ENCODE assay signal across 1 cellular context in the genomic region with DNA sequence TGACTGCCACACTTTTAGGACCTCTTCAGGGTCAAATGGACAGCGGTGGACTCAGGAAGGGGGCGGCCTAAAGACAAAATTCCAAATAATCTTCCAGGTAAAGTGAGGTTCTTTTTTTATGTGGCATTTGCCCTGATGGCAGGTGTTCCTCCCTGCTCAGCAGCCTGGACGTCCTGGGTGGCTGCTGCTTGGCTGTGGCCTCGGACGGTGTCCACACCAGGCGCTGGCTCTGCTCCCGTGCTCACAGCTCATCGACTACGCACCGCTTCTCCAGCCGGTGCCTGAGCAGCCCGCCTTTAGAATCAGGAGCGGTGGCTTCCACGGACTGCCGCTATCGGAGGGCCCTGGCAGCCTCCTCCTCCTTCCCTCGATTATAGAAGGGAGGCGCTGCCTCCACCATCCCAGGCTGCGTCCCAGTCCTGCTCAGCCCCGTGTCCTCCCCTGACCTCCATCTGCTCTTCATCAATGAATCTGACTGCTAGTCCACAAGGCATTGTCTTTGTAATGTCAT.
TF ChIP-seq lines count a peak whose summit lies in the region.

No MANE protein-coding gene starts in this region.

TF ChIP-seq in K562, 482 proteins besides CTCF, POLR2A, EP300 and RAD21 (continued from another document):
- TF ChIP-seq, protein P1, sequence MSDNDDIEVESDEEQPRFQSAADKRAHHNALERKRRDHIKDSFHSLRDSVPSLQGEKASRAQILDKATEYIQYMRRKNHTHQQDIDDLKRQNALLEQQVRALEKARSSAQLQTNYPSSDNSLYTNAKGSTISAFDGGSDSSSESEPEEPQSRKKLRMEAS (CRISPR knock-in tag; IDR thresholded peaks at IDR 0.05) = peak; percentile 37; the same call in 1 of the 2 replicates
- TF ChIP-seq, protein P2, sequence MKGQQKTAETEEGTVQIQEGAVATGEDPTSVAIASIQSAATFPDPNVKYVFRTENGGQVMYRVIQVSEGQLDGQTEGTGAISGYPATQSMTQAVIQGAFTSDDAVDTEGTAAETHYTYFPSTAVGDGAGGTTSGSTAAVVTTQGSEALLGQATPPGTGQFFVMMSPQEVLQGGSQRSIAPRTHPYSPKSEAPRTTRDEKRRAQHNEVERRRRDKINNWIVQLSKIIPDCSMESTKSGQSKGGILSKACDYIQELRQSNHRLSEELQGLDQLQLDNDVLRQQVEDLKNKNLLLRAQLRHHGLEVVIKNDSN (CRISPR knock-in tag; IDR thresholded peaks at IDR 0.05) = no peak
- TF ChIP-seq MAFF (IDR thresholded peaks at IDR 0.05; ENCODE audit: low read length) (no peak), NCOA6 (IDR thresholded peaks at IDR 0.05) (no peak), COPS2 (conservative IDR thresholded peaks at IDR 0.05) (no peak)
